ENCODE assay signal across 1 cellular context in genomic region chr5:78738104-78738503, GRCh38.
A peak's percentile ranks its signal among the peaks of the same experiment; 100 is the strongest.
TF ChIP-seq lines count a peak whose summit lies in the region.

No MANE protein-coding gene starts in this region.

TF ChIP-seq in HEK293, 187 proteins besides CTCF, POLR2A, EP300 and RAD21 (continued from another document):
- TF ChIP-seq ZNF513 (tag by site-specific recombination; IDR thresholded peaks at IDR 0.05), result no peak
- TF ChIP-seq ZNF121 (tag by site-specific recombination; IDR thresholded peaks at IDR 0.05), result peak; percentile 33; the same call in 1 of the 2 replicates
- no peak for TF ChIP-seq ZNF549 (tag by site-specific recombination; IDR thresholded peaks at IDR 0.05)
- TF ChIP-seq ZNF596 (tag by site-specific recombination; IDR thresholded peaks at IDR 0.05), result no peak
- TF ChIP-seq ZNF2 (tag by site-specific recombination; IDR thresholded peaks at IDR 0.05), result no peak
- TF ChIP-seq KLF1 (tag by site-specific recombination; IDR thresholded peaks at IDR 0.05), result no peak
- peak; percentile 51; the same call in 1 of the 2 replicates for TF ChIP-seq REPIN1 (tag by site-specific recombination; IDR thresholded peaks at IDR 0.05; ENCODE audit: low read depth)
- TF ChIP-seq ZNF48 (tag by site-specific recombination; IDR thresholded peaks at IDR 0.05), result no peak
- peak; percentile 19; the same call in 1 of the 2 replicates for TF ChIP-seq SP3 (tag by site-specific recombination; IDR thresholded peaks at IDR 0.05)
